In genomic region chr15:64934023-64934422, GRCh38 we compare ENCODE assay signal across 25 cellular contexts.
"Had no signal": no experiment of that assay in that cellular context is flagged by ENCODE, and none has a peak within 500 bp of the region (broad histone marks: within the 10 kb centered on the region; RNA-seq: fewer than 3 reads in every experiment).

No MANE protein-coding gene starts in this region.

- H3K4me3 Mint-ChIP-seq: activated naive CD8-positive, alpha-beta T cell treated with anti-CD3 and anti-CD28 coated beads, Interleukin-2, amount 50 U/mL, for 24 hours; activated T-cell treated with anti-CD3 and anti-CD28 coated beads, Interleukin-2, amount 50 U/mL, for 4 hours; brain had no signal

- H3K27ac ChIP-seq: Peyer's patch, VCaP had no signal

- H3K36me3 ChIP-seq: Peyer's patch had no signal

- H3K4me1 ChIP-seq: Peyer's patch had no signal

- H3K9me3 ChIP-seq: Peyer's patch had no signal

- H3K4me3 ChIP-seq: Peyer's patch had no signal

- H3K4me1 Mint-ChIP-seq: activated naive CD8-positive, alpha-beta T cell treated with anti-CD3 and anti-CD28 coated beads, Interleukin-2, amount 50 U/mL, for 24 hours had no signal

- H3K27ac Mint-ChIP-seq: activated naive CD4-positive, alpha-beta T cell treated with anti-CD3 and anti-CD28 coated beads, Interleukin-2, amount 50 U/mL, for 72 hours; activated naive CD8-positive, alpha-beta T cell treated with anti-CD3 and anti-CD28 coated beads, Interleukin-2, amount 50 U/mL, for 24 hours; brain had no signal

- H3K27me3 ChIP-seq: Peyer's patch had no signal

- H3K36me3 Mint-ChIP-seq: activated naive CD4-positive, alpha-beta T cell treated with anti-CD3 and anti-CD28 coated beads, Interleukin-2, amount 50 U/mL, for 72 hours had no signal

- H3K9me3 Mint-ChIP-seq: activated naive CD4-positive, alpha-beta T cell treated with anti-CD3 and anti-CD28 coated beads, Interleukin-2, amount 50 U/mL, for 72 hours; activated naive CD8-positive, alpha-beta T cell treated with anti-CD3 and anti-CD28 coated beads, Interleukin-2, amount 50 U/mL, for 24 hours; activated T-cell treated with anti-CD3 and anti-CD28 coated beads, Interleukin-2, amount 50 U/mL, for 4 hours had no signal

- DNase-seq: activated CD4-positive, alpha-beta T cell treated with anti-CD3 and anti-CD28 coated beads for 4 hours; activated CD4-positive, alpha-beta T cell treated with anti-CD3 and anti-CD28 coated beads, Interleukin-2, amount 50 U/mL, for 4 hours; activated CD4-positive, CD25-positive, alpha-beta regulatory T cell; activated effector memory CD4-positive, alpha-beta T cell treated with anti-CD3 and anti-CD28 coated beads, Interleukin-2, amount 50 U/mL, for 16 hours; activated naive CD4-positive, alpha-beta T cell treated with Interleukin-2 at 50 U/mL for 16 hours; activated naive CD8-positive, alpha-beta T cell treated with anti-CD3 and anti-CD28 coated beads, Interleukin-2, amount 50 U/mL, for 24 hours; activated T-cell treated with anti-CD3 and anti-CD28 coated beads, Interleukin-2, amount 50 U/mL, for 4 hours; amygdala; IMR-90; KBM-7; NCI-H1092; NCI-H1417; NCI-H1930; NCI-H2107; NCI-H2171 treated with DMSO at 0.1 percent for 48 hours; NCI-H226; NCI-H510A; NCI-H526 treated with DMSO at 0.1 percent for 48 hours; SIG-M5; T-helper 2 cell; T1000 had no signal

- H3K27me3 Mint-ChIP-seq: activated naive CD8-positive, alpha-beta T cell treated with anti-CD3 and anti-CD28 coated beads, Interleukin-2, amount 50 U/mL, for 24 hours; brain had no signal
